Comparison of ENCODE assay signal across 8 cellular contexts in the genomic region with DNA sequence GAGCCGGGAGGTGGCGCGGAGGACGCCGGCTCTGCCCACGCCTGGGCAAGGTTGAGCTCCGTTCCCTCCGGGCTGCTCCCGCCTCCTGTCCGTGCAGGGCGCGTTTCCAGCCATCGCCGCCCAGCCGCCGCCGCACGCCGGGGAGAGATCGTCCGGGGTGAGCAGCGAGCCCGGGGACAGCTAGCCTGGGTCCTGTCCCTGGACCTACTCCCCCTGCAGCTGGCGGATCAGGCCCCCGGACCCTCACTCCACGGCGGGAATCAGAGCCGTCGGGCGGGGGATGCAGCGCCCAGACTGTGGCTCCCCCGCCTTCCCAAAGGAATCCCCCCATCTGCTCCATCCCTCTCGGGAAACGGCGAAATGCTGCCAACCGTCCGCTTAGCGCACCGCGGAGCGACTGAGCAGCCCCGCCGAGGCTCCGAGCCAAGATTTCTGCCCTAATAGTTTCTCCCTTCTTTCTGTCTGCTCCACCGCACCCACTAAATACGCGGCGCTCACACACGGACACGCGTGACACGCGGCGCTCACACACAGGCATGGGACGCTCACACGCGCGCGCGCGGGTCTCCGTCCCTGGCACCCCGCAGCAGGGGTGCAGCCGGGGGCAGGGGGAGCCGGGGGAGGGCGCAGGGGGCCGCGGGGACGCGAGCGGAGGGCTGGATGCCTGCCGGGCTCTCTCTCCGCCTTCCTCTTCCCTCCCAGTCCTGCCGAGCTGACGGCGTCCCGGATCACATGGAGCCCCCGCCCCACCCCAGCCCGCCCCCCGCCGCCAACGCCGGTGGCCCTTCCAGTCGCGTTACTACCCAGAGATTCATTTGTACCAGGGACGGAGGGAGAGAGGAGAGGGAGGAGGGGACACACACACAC. TPM values are rescaled to one million over a fixed set of nuclear protein-coding genes. Genes with fewer than 3 reads are reported as not detected.
A peak's percentile ranks its signal among the peaks of the same experiment; 100 is the strongest.
DNase-seq lines count a peak whose midpoint lies in the region; ATAC-seq, FAIRE-seq and TF ChIP-seq lines count a peak whose summit lies in the region.

TSS of gene KCNJ5 (plus strand) at position 814 of the 867 bp plus-strand sequence. CDS start 19,918 bp downstream, outside the sequence.

- intact Hi-C loops in head of caudate nucleus (cut with DNase I) = no loop called here
- intact Hi-C loops in pancreas (cut with DNase I) = no loop called here

- DNase-seq in activated CD4-positive, alpha-beta T cell treated with anti-CD3 and anti-CD28 coated beads, Interleukin-2, amount 10 ng/mL, durations not matched to agents 7 days and 5 days = no peak
- DNase-seq in activated CD4-positive, alpha-beta T cell treated with anti-CD3 and anti-CD28 coated beads for 1 hour = no peak
- no peak for DNase-seq in activated CD8-positive, alpha-beta T cell treated with anti-CD3 and anti-CD28 coated beads, Interleukin-2, amount 10 ng/mL, durations not matched to agents 7 days and 5 days
- DNase-seq in head of caudate nucleus (peak in 37 of 42 donors; percentile 16 to 73 (median 43)), pancreas (peak; percentile 51 to 89 (median 70)), 8988T (no peak)

- peaks cover 69% of the 10 kb centered on the region for H3K27me3 Mint-ChIP-seq in activated CD4-positive, alpha-beta T cell treated with anti-CD3 and anti-CD28 coated beads, Interleukin-2, amount 10 ng/mL, durations not matched to agents 7 days and 5 days
- H3K27me3 Mint-ChIP-seq in activated CD8-positive, alpha-beta T cell treated with anti-CD3 and anti-CD28 coated beads, Interleukin-2, amount 10 ng/mL, durations not matched to agents 7 days and 5 days (ENCODE audit: low read depth) = peaks cover 64% of the 10 kb centered on the region

- 0% methylated on average over 70 to 86 of the region's 86 CpGs for WGBS in pancreas, 2 donors

- H3K4me3 ChIP-seq in pancreas = peak within 1 kb of the TSS; percentile 30 to 70 (median 48)

- peak within 1 kb of the TSS; percentile 63 for H3K4me3 Mint-ChIP-seq in activated CD4-positive, alpha-beta T cell treated with anti-CD3 and anti-CD28 coated beads, Interleukin-2, amount 10 ng/mL, durations not matched to agents 7 days and 5 days
- H3K4me3 Mint-ChIP-seq in activated CD8-positive, alpha-beta T cell treated with anti-CD3 and anti-CD28 coated beads, Interleukin-2, amount 10 ng/mL, durations not matched to agents 7 days and 5 days = peak within 1 kb of the TSS; percentile 58

- no peak for FAIRE-seq in pancreas (lab: Jason Lieb, UNC)

- TF ChIP-seq CTCF in pancreas (IDR thresholded peaks at IDR 0.05) = no peak

- ATAC-seq in activated CD8-positive, alpha-beta T cell treated with anti-CD3 and anti-CD28 coated beads, Interleukin-2, amount 10 ng/mL, durations not matched to agents 7 days and 5 days = peak; percentile 35
- ATAC-seq in pancreas (peak; percentile 20 to 44 (median 40)), HG03045 (IDR thresholded peaks at IDR 0.05; ENCODE audit: unreplicated experiment) (no peak), GM18909 (IDR thresholded peaks at IDR 0.05; ENCODE audit: poor library complexity, unreplicated experiment) (no peak)

- no peaks in the 10 kb centered on the region for H3K36me3 Mint-ChIP-seq in activated CD4-positive, alpha-beta T cell treated with anti-CD3 and anti-CD28 coated beads, Interleukin-2, amount 10 ng/mL, durations not matched to agents 7 days and 5 days (ENCODE audit: low read depth)
- no peaks in the 10 kb centered on the region for H3K36me3 Mint-ChIP-seq in activated CD8-positive, alpha-beta T cell treated with anti-CD3 and anti-CD28 coated beads, Interleukin-2, amount 10 ng/mL, durations not matched to agents 7 days and 5 days (ENCODE audit: low read depth)

- CTCF ChIA-PET in activated CD4-positive, alpha-beta T cell treated with anti-CD3 and anti-CD28 coated beads, Interleukin-2, amount 10 ng/mL, durations not matched to agents 7 days and 5 days (lab: Charles Lee) = interaction anchor here (0.5 to 1.7 kb wide), 3 partner anchors 9 to 1971 kb away, joined by 3 to 4 read pairs (median 3); no protein-coding TSS in a partner anchor
- CTCF ChIA-PET in activated CD8-positive, alpha-beta T cell treated with anti-CD3 and anti-CD28 coated beads, Interleukin-2, amount 10 ng/mL, durations not matched to agents 7 days and 5 days (lab: Charles Lee) = interaction anchor here (1.4 to 11.0 kb wide), 3 partner anchors 9 to 66 kb away, joined by 3 to 207 read pairs (median 3); no protein-coding TSS in a partner anchor

- H3K4me1 ChIP-seq in pancreas = peaks cover 45 to 53% (median 53%) of the 10 kb centered on the region in 3 donors

- H3K36me3 ChIP-seq in pancreas = no peaks in the 10 kb centered on the region

- H3K4me1 Mint-ChIP-seq in activated CD4-positive, alpha-beta T cell treated with anti-CD3 and anti-CD28 coated beads, Interleukin-2, amount 10 ng/mL, durations not matched to agents 7 days and 5 days = peaks cover 30% of the 10 kb centered on the region
- peaks cover 30% of the 10 kb centered on the region for H3K4me1 Mint-ChIP-seq in activated CD8-positive, alpha-beta T cell treated with anti-CD3 and anti-CD28 coated beads, Interleukin-2, amount 10 ng/mL, durations not matched to agents 7 days and 5 days (ENCODE audit: low read depth)

- no peaks in the 10 kb centered on the region for H3K27me3 ChIP-seq in pancreas

- no peaks in the 10 kb centered on the region for H3K9me3 Mint-ChIP-seq in activated CD4-positive, alpha-beta T cell treated with anti-CD3 and anti-CD28 coated beads, Interleukin-2, amount 10 ng/mL, durations not matched to agents 7 days and 5 days
- no peaks in the 10 kb centered on the region for H3K9me3 Mint-ChIP-seq in activated CD8-positive, alpha-beta T cell treated with anti-CD3 and anti-CD28 coated beads, Interleukin-2, amount 10 ng/mL, durations not matched to agents 7 days and 5 days (ENCODE audit: insufficient read depth)

- no peak within 1 kb of the TSS for H3K27ac Mint-ChIP-seq in activated CD4-positive, alpha-beta T cell treated with anti-CD3 and anti-CD28 coated beads, Interleukin-2, amount 10 ng/mL, durations not matched to agents 7 days and 5 days
- no peak within 1 kb of the TSS for H3K27ac Mint-ChIP-seq in activated CD8-positive, alpha-beta T cell treated with anti-CD3 and anti-CD28 coated beads, Interleukin-2, amount 10 ng/mL, durations not matched to agents 7 days and 5 days

- POLR2A ChIA-PET in activated CD4-positive, alpha-beta T cell treated with anti-CD3 and anti-CD28 coated beads, Interleukin-2, amount 10 ng/mL, durations not matched to agents 7 days and 5 days (lab: Charles Lee) = no interaction called here
- POLR2A ChIA-PET in activated CD8-positive, alpha-beta T cell treated with anti-CD3 and anti-CD28 coated beads, Interleukin-2, amount 10 ng/mL, durations not matched to agents 7 days and 5 days (lab: Charles Lee) = no interaction called here

- H3K27ac ChIP-seq in pancreas = peak within 1 kb of the TSS; percentile 55 to 83 (median 73)

- H3K9me3 ChIP-seq in pancreas = no peaks in the 10 kb centered on the region

RNA-seq across cellular contexts. Expression of gene KCNJ5, which starts in this region (rescaled TPM):
- not detected for total RNA-seq in activated CD4-positive, alpha-beta T cell treated with anti-CD3 and anti-CD28 coated beads, Interleukin-2, amount 10 ng/mL, durations not matched to agents 7 days and 5 days
- not detected for total RNA-seq in activated CD8-positive, alpha-beta T cell treated with anti-CD3 and anti-CD28 coated beads, Interleukin-2, amount 10 ng/mL, durations not matched to agents 7 days and 5 days
- total RNA-seq in pancreas = 10 to 100 TPM in 4 of 6 donors, 1 to 10 TPM in 2; 4.6 to 17.6 (median 12.0) TPM
- 1 to 10 TPM; 1.1 to 2.8 TPM for polyA plus RNA-seq in pancreas

Comparison
In these comparisons a context has a peak if more than half of its experiments do, and no peak if none do; other contexts are left out.
1. RNA of gene KCNJ5 (total RNA-seq): 4.6 to 17.6 TPM in pancreas; not detected in activated CD4-positive, alpha-beta T cell treated with anti-CD3 and anti-CD28 coated beads, Interleukin-2, amount 10 ng/mL, durations not matched to agents 7 days and 5 days and not detected in activated CD8-positive, alpha-beta T cell treated with anti-CD3 and anti-CD28 coated beads, Interleukin-2, amount 10 ng/mL, durations not matched to agents 7 days and 5 days; every median in the first group is over 4 times any median in the second.
2. Peak in ATAC-seq in activated CD8-positive, alpha-beta T cell treated with anti-CD3 and anti-CD28 coated beads, Interleukin-2, amount 10 ng/mL, durations not matched to agents 7 days and 5 days; RNA of the gene not detected or under 1 TPM.
3. DNase-seq: peak in head of caudate nucleus (37 of 42) and pancreas (6 of 6); none in activated CD4-positive, alpha-beta T cell treated with anti-CD3 and anti-CD28 coated beads, Interleukin-2, amount 10 ng/mL, durations not matched to agents 7 days and 5 days (single experiment), activated CD4-positive, alpha-beta T cell treated with anti-CD3 and anti-CD28 coated beads for 1 hour (single experiment), activated CD8-positive, alpha-beta T cell treated with anti-CD3 and anti-CD28 coated beads, Interleukin-2, amount 10 ng/mL, durations not matched to agents 7 days and 5 days (single experiment) and 8988T (single experiment).
4. ATAC-seq: peak in pancreas (4 of 4); none in HG03045 (single experiment) and GM18909 (single experiment).